1 cellular context compared by ENCODE assay signal in the genomic region with DNA sequence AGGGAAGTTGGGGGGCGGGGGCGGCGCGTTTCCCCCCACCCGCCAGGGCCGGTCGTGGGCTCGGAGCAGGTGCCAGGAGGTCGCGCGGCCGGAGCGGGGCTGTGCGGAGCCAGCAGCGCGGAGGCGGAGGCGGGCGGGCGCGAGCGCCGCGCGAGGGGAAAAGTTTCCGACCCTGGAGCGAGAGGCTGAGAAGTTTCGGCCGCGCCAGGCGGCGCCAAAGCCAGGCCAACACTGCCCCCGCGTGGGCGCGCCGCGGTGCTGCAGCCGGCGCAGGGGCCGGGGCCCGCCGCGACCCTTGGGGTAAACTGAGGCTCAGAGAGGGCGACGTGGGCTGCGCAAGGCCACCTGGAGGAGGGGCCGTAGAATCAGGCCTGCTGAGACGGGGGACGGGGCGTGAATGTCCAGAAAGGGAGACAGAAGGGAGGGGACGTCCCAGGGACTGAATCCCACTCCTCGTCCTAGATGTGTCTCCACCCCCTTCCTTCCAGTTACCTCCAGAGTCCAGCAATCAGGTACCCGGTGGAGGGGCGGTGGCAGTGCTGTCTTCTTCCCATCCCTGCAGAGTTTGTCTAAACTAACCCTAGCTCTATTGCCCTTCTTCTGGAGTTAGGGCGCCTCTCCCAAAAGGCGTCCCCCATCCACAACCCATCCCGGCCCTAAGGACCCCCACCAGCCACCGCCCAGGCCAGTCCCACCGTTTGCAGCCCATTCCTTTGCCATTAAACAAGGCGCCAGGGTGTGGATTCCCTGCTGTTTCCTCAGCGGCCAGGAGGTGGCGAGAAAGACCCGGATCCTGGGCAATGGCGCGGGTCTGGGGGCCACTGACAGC.
TF ChIP-seq lines count a peak whose summit lies in the region.

No MANE protein-coding gene starts in this region.

TF ChIP-seq in K562, 482 proteins besides CTCF, POLR2A, EP300 and RAD21 (continued from another document):
- TF ChIP-seq, protein P1, sequence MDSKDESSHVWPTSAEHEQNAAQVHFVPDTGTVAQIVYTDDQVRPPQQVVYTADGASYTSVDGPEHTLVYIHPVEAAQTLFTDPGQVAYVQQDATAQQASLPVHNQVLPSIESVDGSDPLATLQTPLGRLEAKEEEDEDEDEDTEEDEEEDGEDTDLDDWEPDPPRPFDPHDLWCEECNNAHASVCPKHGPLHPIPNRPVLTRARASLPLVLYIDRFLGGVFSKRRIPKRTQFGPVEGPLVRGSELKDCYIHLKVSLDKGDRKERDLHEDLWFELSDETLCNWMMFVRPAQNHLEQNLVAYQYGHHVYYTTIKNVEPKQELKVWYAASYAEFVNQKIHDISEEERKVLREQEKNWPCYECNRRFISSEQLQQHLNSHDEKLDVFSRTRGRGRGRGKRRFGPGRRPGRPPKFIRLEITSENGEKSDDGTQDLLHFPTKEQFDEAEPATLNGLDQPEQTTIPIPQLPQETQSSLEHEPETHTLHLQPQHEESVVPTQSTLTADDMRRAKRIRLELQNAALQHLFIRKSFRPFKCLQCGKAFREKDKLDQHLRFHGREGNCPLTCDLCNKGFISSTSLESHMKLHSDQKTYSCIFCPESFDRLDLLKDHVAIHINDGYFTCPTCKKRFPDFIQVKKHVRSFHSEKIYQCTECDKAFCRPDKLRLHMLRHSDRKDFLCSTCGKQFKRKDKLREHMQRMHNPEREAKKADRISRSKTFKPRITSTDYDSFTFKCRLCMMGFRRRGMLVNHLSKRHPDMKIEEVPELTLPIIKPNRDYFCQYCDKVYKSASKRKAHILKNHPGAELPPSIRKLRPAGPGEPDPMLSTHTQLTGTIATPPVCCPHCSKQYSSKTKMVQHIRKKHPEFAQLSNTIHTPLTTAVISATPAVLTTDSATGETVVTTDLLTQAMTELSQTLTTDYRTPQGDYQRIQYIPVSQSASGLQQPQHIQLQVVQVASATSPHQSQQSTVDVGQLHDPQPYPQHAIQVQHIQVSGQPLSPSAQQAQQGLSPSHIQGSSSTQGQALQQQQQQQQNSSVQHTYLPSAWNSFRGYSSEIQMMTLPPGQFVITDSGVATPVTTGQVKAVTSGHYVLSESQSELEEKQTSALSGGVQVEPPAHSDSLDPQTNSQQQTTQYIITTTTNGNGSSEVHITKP (IDR thresholded peaks at IDR 0.05; ENCODE audit: partially characterized antibody), result no peak
